ENCODE assay signal across 33 cellular contexts in the genomic region with DNA sequence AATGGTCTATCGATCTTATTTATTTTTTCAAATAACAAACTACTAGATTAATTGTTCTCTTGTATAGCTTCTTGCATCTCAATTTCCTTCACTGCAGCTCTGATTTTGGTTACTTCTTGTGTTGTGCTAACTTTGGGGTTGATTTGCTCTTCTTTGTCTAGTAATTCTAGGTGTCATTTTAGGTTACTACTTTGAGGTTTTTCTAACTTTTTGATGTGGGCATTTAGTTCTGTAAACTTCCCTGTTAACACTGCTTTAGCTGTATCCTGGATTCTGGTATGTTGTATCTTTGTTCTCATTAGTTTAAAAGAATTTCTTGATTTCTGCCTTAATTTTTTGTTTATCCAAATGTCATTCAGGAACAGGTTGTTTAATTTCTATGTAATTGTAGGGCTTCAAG.
"Had no signal": no experiment of that assay in that cellular context is flagged by ENCODE, and none has a peak within 500 bp of the region (broad histone marks: within the 10 kb centered on the region; RNA-seq: fewer than 3 reads in every experiment).

No MANE protein-coding gene starts in this region.

- H3K27ac ChIP-seq: adrenal gland, ascending aorta, body of pancreas, brain microvascular endothelial cell, breast epithelium, cardiac muscle cell had no signal

- DNase-seq: activated effector memory CD4-positive, alpha-beta T cell treated with anti-CD3 and anti-CD28 coated beads, Interleukin-2, amount 50 U/mL, for 16 hours; activated effector memory CD4-positive, alpha-beta T cell treated with Interleukin-2 at 50 U/mL for 16 hours; activated gamma-delta T cell; activated gamma-delta T cell treated with Interleukin-2 at 50 U/mL for 16 hours; activated naive CD4-positive, alpha-beta T cell; activated naive CD4-positive, alpha-beta T cell treated with anti-CD3 and anti-CD28 coated beads for 36 hours; activated naive CD4-positive, alpha-beta T cell treated with anti-CD3 and anti-CD28 coated beads, Interleukin-2, amount 10 ng/mL, durations not matched to agents 7 days and 5 days; activated naive CD4-positive, alpha-beta T cell treated with anti-CD3 and anti-CD28 coated beads, Interleukin-2, amount 50 U/mL, for 16 hours; activated naive CD4-positive, alpha-beta T cell treated with Interleukin-2 at 50 U/mL for 16 hours; activated naive CD8-positive, alpha-beta T cell treated with anti-CD3 and anti-CD28 coated beads for 36 hours; activated naive CD8-positive, alpha-beta T cell treated with anti-CD3 and anti-CD28 coated beads, Interleukin-2, amount 10 ng/mL, durations not matched to agents 7 days and 5 days; activated naive CD8-positive, alpha-beta T cell treated with anti-CD3 and anti-CD28 coated beads, Interleukin-2, amount 50 U/mL, for 24 hours; activated T-cell treated with anti-CD3 and anti-CD28 coated beads, Interleukin-2, amount 50 U/mL, for 24 hours; activated T-cell treated with anti-CD3 and anti-CD28 coated beads, Interleukin-2, amount 50 U/mL, for 4 hours; activated T-cell treated with anti-CD3 and anti-CD28 coated beads, Interleukin-2, amount 50 U/mL, for 48 hours; activated T-cell treated with anti-CD3 and anti-CD28 coated beads, Interleukin-2, amount 50 U/mL, for 72 hours; adrenal gland; amniotic stem cell; amygdala; anterior cingulate cortex; aorta; body of pancreas; brain microvascular endothelial cell; caudate nucleus; central memory CD4-positive, alpha-beta T cell; cerebellar nuclear complex had no signal

- H3K27me3 ChIP-seq: adrenal gland, ascending aorta, body of pancreas, brain microvascular endothelial cell, breast epithelium, cardiac muscle cell had no signal

- H3K9me3 ChIP-seq: adrenal gland, ascending aorta, body of pancreas had no signal

- H3K36me3 ChIP-seq: adrenal gland, ascending aorta, brain microvascular endothelial cell, breast epithelium, cardiac muscle cell had no signal

- FAIRE-seq: astrocyte, bronchial epithelial cell had no signal

- H3K4me3 ChIP-seq: adrenal gland, ascending aorta, body of pancreas, breast epithelium, cardiac muscle cell had no signal

- H3K4me1 ChIP-seq: adrenal gland, ascending aorta, body of pancreas, breast epithelium had no signal

- ATAC-seq: activated naive CD4-positive, alpha-beta T cell treated with anti-CD3 and anti-CD28 coated beads, Interleukin-2, amount 50 U/mL, for 72 hours; activated naive CD8-positive, alpha-beta T cell treated with anti-CD3 and anti-CD28 coated beads, Interleukin-2, amount 50 U/mL, for 24 hours; activated T-cell treated with anti-CD3 and anti-CD28 coated beads, Interleukin-2, amount 50 U/mL, for 4 hours; activated T-cell treated with anti-CD3 and anti-CD28 coated beads, Interleukin-2, amount 50 U/mL, for 72 hours; activated T-helper 17 cell treated with anti-CD3 and anti-CD28 coated beads, Interleukin-2, amount 50 U/mL, for 72 hours; body of pancreas had no signal
